Comparison of ENCODE assay signal across 1 cellular context in genomic region chr2:170409164-170409535, GRCh38.
TF ChIP-seq lines count a peak whose summit lies in the region.

No MANE protein-coding gene starts in this region.

TF ChIP-seq in GM23338, 12 proteins besides CTCF, POLR2A, EP300 and RAD21 (continued from another document):
- TF ChIP-seq ETS1 (IDR thresholded peaks at IDR 0.05) = no peak
TF ChIP-seq in GM23338: peak in this region for 0.
